ENCODE assay signal across 13 cellular contexts in genomic region chr20:17543531-17543961, GRCh38. TPM values are rescaled to one million over a fixed set of nuclear protein-coding genes. Genes with fewer than 3 reads are reported as not detected.
DNase-seq lines count a peak whose midpoint lies in the region; ATAC-seq and TF ChIP-seq lines count a peak whose summit lies in the region.
"Had no signal": no experiment of that assay in that cellular context is flagged by ENCODE, and none has a peak within 500 bp of the region (broad histone marks: within the 10 kb centered on the region; RNA-seq: fewer than 3 reads in every experiment).

No MANE protein-coding gene starts in this region.

- H3K27ac Mint-ChIP-seq in activated CD8-positive, alpha-beta T cell treated with anti-CD3 and anti-CD28 coated beads for 36 hours = no peak overlapping the region
- H3K27ac Mint-ChIP-seq: activated B cell treated with CpG ODN at 0.5 μM for 24 hours; stimulated activated effector memory CD8-positive, alpha-beta T cell treated with anti-CD3 and anti-CD28 coated beads, Interleukin-12 subunit alpha, Interleukin-12 subunit beta, amount 100 ng/mL, for 72 hours had no signal

- H3K36me3 Mint-ChIP-seq in activated CD8-positive, alpha-beta T cell treated with anti-CD3 and anti-CD28 coated beads for 36 hours (ENCODE audit: low read depth) = no peaks in the 10 kb centered on the region

- in situ Hi-C loops in astrocyte of the spinal cord (cut with HindIII; ENCODE audit: low sequenced_read_pairs) = no loop called here

- DNase-seq in AG09319 (ENCODE audit: extremely low read depth, low read depth) (peak; percentile 60), astrocyte of the spinal cord (ENCODE audit: low read depth, low spot score) (peak; percentile 78), right atrium auricular region (ENCODE audit: low spot score) (no peak), renal cortical epithelial cell (ENCODE audit: low read depth) (peak; percentile 48), foreskin keratinocyte (no peak), activated T-cell treated with anti-CD3 and anti-CD28 coated beads for 4 hours (no peak), GM10266 (ENCODE audit: extremely low spot score) (no peak)
- no peak for DNase-seq in activated CD8-positive, alpha-beta T cell treated with anti-CD3 and anti-CD28 coated beads for 36 hours
- DNase-seq: activated B cell treated with CpG ODN at 0.5 μM for 24 hours; activated T-cell treated with anti-CD3 and anti-CD28 coated beads, Interleukin-2, amount 50 U/mL, for 48 hours; DMS79 treated with DMSO at 0.1 percent for 48 hours; hypothalamus had no signal

- no peak overlapping the region for H3K4me3 ChIP-seq in astrocyte of the spinal cord (ENCODE audit: low read depth, low read length)
- H3K4me3 ChIP-seq in right atrium auricular region = no peak overlapping the region

- intact Hi-C loops in activated CD8-positive, alpha-beta T cell treated with anti-CD3 and anti-CD28 coated beads for 36 hours (cut with micrococcal nuclease) = no loop called here

- TF ChIP-seq CTCF in AG09319 (IDR thresholded peaks at IDR 0.05; ENCODE audit: low read depth, low read length) (no peak), astrocyte of the spinal cord (IDR thresholded peaks at IDR 0.05; ENCODE audit: low read depth, low read length) (no peak), right atrium auricular region (IDR thresholded peaks at IDR 0.05) (no peak), foreskin keratinocyte (conservative IDR thresholded peaks at IDR 0.05) (no peak), GM10266 (IDR thresholded peaks at IDR 0.05; ENCODE audit: control insufficient read depth, insufficient read depth, low read depth, missing control alignments) (no peak)
- TF ChIP-seq CTCF in activated CD8-positive, alpha-beta T cell treated with anti-CD3 and anti-CD28 coated beads for 36 hours (IDR thresholded peaks at IDR 0.05) = no peak

- no peak overlapping the region for H3K4me3 Mint-ChIP-seq in activated CD8-positive, alpha-beta T cell treated with anti-CD3 and anti-CD28 coated beads for 36 hours
- H3K4me3 Mint-ChIP-seq: activated B cell treated with CpG ODN at 0.5 μM for 24 hours; stimulated activated effector memory CD8-positive, alpha-beta T cell treated with anti-CD3 and anti-CD28 coated beads, Interleukin-12 subunit alpha, Interleukin-12 subunit beta, amount 100 ng/mL, for 72 hours had no signal

- H3K27ac ChIP-seq in right atrium auricular region (peak overlapping the region; percentile 60 to 64), foreskin keratinocyte (no peak overlapping the region)

- POLR2A ChIA-PET in activated CD8-positive, alpha-beta T cell treated with anti-CD3 and anti-CD28 coated beads for 36 hours (lab: Charles Lee) = no interaction called here

- CTCF ChIA-PET in activated CD8-positive, alpha-beta T cell treated with anti-CD3 and anti-CD28 coated beads for 36 hours (lab: Charles Lee) = interaction anchor here (0.6 to 2.0 kb wide), 6 partner anchors 10 to 453 kb away, joined by 3 to 6 read pairs (median 3); no protein-coding TSS in a partner anchor

- H3K4me1 ChIP-seq in right atrium auricular region (peaks cover 0 to 12% of the 10 kb centered on the region in 2 donors), foreskin keratinocyte (no peaks in the 10 kb centered on the region)

- H3K27me3 ChIP-seq in right atrium auricular region (no peaks in the 10 kb centered on the region), foreskin keratinocyte (no peaks in the 10 kb centered on the region)

- peaks cover 13% of the 10 kb centered on the region for H3K27me3 Mint-ChIP-seq in activated CD8-positive, alpha-beta T cell treated with anti-CD3 and anti-CD28 coated beads for 36 hours

- peaks cover 3% of the 10 kb centered on the region for H3K4me1 Mint-ChIP-seq in activated CD8-positive, alpha-beta T cell treated with anti-CD3 and anti-CD28 coated beads for 36 hours (ENCODE audit: low read depth)

- no peaks in the 10 kb centered on the region for H3K36me3 ChIP-seq in right atrium auricular region

- H3K9me3 Mint-ChIP-seq in activated CD8-positive, alpha-beta T cell treated with anti-CD3 and anti-CD28 coated beads for 36 hours = no peaks in the 10 kb centered on the region
- H3K9me3 Mint-ChIP-seq: activated B cell treated with CpG ODN at 0.5 μM for 24 hours; stimulated activated effector memory CD8-positive, alpha-beta T cell treated with anti-CD3 and anti-CD28 coated beads, Interleukin-12 subunit alpha, Interleukin-12 subunit beta, amount 100 ng/mL, for 72 hours had no signal

- no peak for ATAC-seq in foreskin keratinocyte
- ATAC-seq in activated CD8-positive, alpha-beta T cell treated with anti-CD3 and anti-CD28 coated beads for 36 hours = no peak
- ATAC-seq: stimulated activated effector memory CD8-positive, alpha-beta T cell treated with anti-CD3 and anti-CD28 coated beads, Interleukin-12 subunit alpha, Interleukin-12 subunit beta, amount 100 ng/mL, for 72 hours had no signal

- H3K9me3 ChIP-seq in right atrium auricular region = no peaks in the 10 kb centered on the region

RNA-seq across cellular contexts. Expression of gene BFSP1, which starts 12.4 kb away (rescaled TPM):
- total RNA-seq in right atrium auricular region = 1 to 10 TPM in 1 of 2 donors, under 1 TPM in 1; 0.51 to 1.3 TPM
- total RNA-seq in renal cortical epithelial cell = 2.3 and 7.5 TPM in 2 replicates
- total RNA-seq in foreskin keratinocyte = 1.4 and 1.8 TPM in 2 replicates
- polyA plus RNA-seq in foreskin keratinocyte = 1.3 and 1.5 TPM in 2 replicates
- total RNA-seq in activated CD8-positive, alpha-beta T cell treated with anti-CD3 and anti-CD28 coated beads for 36 hours = under 1 TPM; 0.18 TPM
- total RNA-seq: activated B cell treated with CpG ODN at 0.5 μM for 24 hours had no signal

RNA-seq across cellular contexts. Expression of gene DSTN, which starts 26.3 kb away (rescaled TPM):
- total RNA-seq in right atrium auricular region (100 to 1,000 TPM; 585 to 760 TPM), renal cortical epithelial cell (297 and 433 TPM in 2 replicates), foreskin keratinocyte (398 and 412 TPM in 2 replicates)
- polyA plus RNA-seq in foreskin keratinocyte = 428 and 454 TPM in 2 replicates
- 10 to 100 TPM; 55.5 to 56.4 TPM for total RNA-seq in activated CD8-positive, alpha-beta T cell treated with anti-CD3 and anti-CD28 coated beads for 36 hours

Comparison
In these comparisons a context has a peak if more than half of its experiments do, and no peak if none do; other contexts are left out.
1. DNase-seq: peak in AG09319 (single experiment), astrocyte of the spinal cord (single experiment) and renal cortical epithelial cell (single experiment); none in right atrium auricular region (single experiment), foreskin keratinocyte (0 of 2), activated T-cell treated with anti-CD3 and anti-CD28 coated beads for 4 hours (single experiment), activated CD8-positive, alpha-beta T cell treated with anti-CD3 and anti-CD28 coated beads for 36 hours (single experiment) and GM10266 (single experiment).